ENCODE assay signal across 14 cellular contexts in genomic region chr2:233202531-233202944, GRCh38. TPM values are rescaled to one million over a fixed set of nuclear protein-coding genes. Genes with fewer than 3 reads are reported as not detected.
DNase-seq lines count a peak whose midpoint lies in the region; ATAC-seq and TF ChIP-seq lines count a peak whose summit lies in the region.
"Had no signal": no experiment of that assay in that cellular context is flagged by ENCODE, and none has a peak within 500 bp of the region (broad histone marks: within the 10 kb centered on the region; RNA-seq: fewer than 3 reads in every experiment).

No MANE protein-coding gene starts in this region.

- peaks cover 97% of the 10 kb centered on the region for H3K36me3 ChIP-seq in BLaER1
- H3K36me3 ChIP-seq in CD8-positive, alpha-beta memory T cell (ENCODE audit: insufficient read depth, low read length): peaks cover 51% of the 10 kb centered on the region

- H3K36me3 Mint-ChIP-seq in CD8-positive, alpha-beta memory T cell: peaks cover 34 to 85% (median 34%) of the 10 kb centered on the region in 3 donors
- peaks cover 22 to 60% (median 23%) of the 10 kb centered on the region in 3 donors for H3K36me3 Mint-ChIP-seq in immature natural killer cell

- DNase-seq in CD8-positive, alpha-beta memory T cell: peak in 1 of 5 donors; percentile 17
- peak; percentile 89 for DNase-seq in NB4 (ENCODE audit: low read depth)
- DNase-seq in immature natural killer cell: no peak
- DNase-seq: C1 segment of cervical spinal cord; heart right ventricle; NCI-H1436; NCI-H446; SK-N-SH; stimulated activated CD4-positive, alpha-beta T cell treated with anti-CD3 and anti-CD28 coated beads, Interleukin-15, amount 100 ng/mL, for 24 hours had no signal

- no peaks in the 10 kb centered on the region for H3K27me3 ChIP-seq in BLaER1
- no peaks in the 10 kb centered on the region for H3K27me3 ChIP-seq in CD8-positive, alpha-beta memory T cell (ENCODE audit: insufficient read depth, low read length, poor library complexity, severe bottlenecking)
- H3K27me3 ChIP-seq: heart right ventricle had no signal

- peaks cover 10% of the 10 kb centered on the region; the same call in 1 of the 2 replicates for H3K9me3 ChIP-seq in BLaER1
- H3K9me3 ChIP-seq in CD8-positive, alpha-beta memory T cell (ENCODE audit: low read length): no peaks in the 10 kb centered on the region
- H3K9me3 ChIP-seq: SK-N-SH had no signal

- H3K4me3 ChIP-seq in BLaER1 (0 out of 2 replicates have a peak overlapping the region, but pooled peaks have one; percentile 12), NB4 (ENCODE audit: low read depth, low read length) (no peak overlapping the region)
- H3K4me3 ChIP-seq in CD8-positive, alpha-beta memory T cell (ENCODE audit: low read length): no peak overlapping the region
- H3K4me3 ChIP-seq: heart right ventricle had no signal

- peaks cover 58% of the 10 kb centered on the region for H4K20me1 ChIP-seq in BLaER1

- peak overlapping the region; percentile 75 for H3K4me2 ChIP-seq in BLaER1
- H3K4me2 ChIP-seq: SK-N-SH had no signal

- H3K27ac Mint-ChIP-seq in CD8-positive, alpha-beta memory T cell: peak overlapping the region in 6 of 8 donors; percentile 40 to 94 (median 60)
- H3K27ac Mint-ChIP-seq in immature natural killer cell: peak overlapping the region in 5 of 6 donors; percentile 64 to 85 (median 73)

- no peak for TF ChIP-seq POLR2A in NB4 (IDR thresholded peaks at IDR 0.05; ENCODE audit: extremely low read depth, insufficient read length)

- H3K4me1 ChIP-seq in BLaER1: peaks cover 51% of the 10 kb centered on the region
- no peaks in the 10 kb centered on the region for H3K4me1 ChIP-seq in CD8-positive, alpha-beta memory T cell (ENCODE audit: insufficient read depth, low read length)

- peaks cover 5 to 8% (median 7%) of the 10 kb centered on the region in 3 donors for H3K4me1 Mint-ChIP-seq in CD8-positive, alpha-beta memory T cell
- H3K4me1 Mint-ChIP-seq in immature natural killer cell: peaks cover 8 to 18% of the 10 kb centered on the region in 2 donors

- no peak for TF ChIP-seq CTCF in NB4 (IDR thresholded peaks at IDR 0.05; ENCODE audit: low read depth, low read length)

- ATAC-seq in HG03521 (IDR thresholded peaks at IDR 0.05; ENCODE audit: unreplicated experiment): no peak
- ATAC-seq in HG02678 (IDR thresholded peaks at IDR 0.05; ENCODE audit: unreplicated experiment): no peak
- ATAC-seq in HG02798 (IDR thresholded peaks at IDR 0.05; ENCODE audit: poor library complexity, unreplicated experiment): no peak
- ATAC-seq: esophagus mucosa had no signal

- H3K9me3 Mint-ChIP-seq in CD8-positive, alpha-beta memory T cell: peaks cover 0 to 3% (median 0%) of the 10 kb centered on the region in 5 donors
- H3K9me3 Mint-ChIP-seq in immature natural killer cell: no peaks in the 10 kb centered on the region

- H3K27me3 Mint-ChIP-seq in CD8-positive, alpha-beta memory T cell: peaks cover 0 to 4% of the 10 kb centered on the region in 2 donors
- H3K27me3 Mint-ChIP-seq in immature natural killer cell (ENCODE audit: low read depth in 3 of 3): peaks cover 4 to 47% (median 33%) of the 10 kb centered on the region in 3 donors

- peak overlapping the region; percentile 44; the same call in 1 of the 2 replicates for H3K27ac ChIP-seq in BLaER1
- H3K27ac ChIP-seq in CD8-positive, alpha-beta memory T cell (ENCODE audit: low read depth, low read length): no peak overlapping the region
- H3K27ac ChIP-seq: heart right ventricle had no signal

- CTCF ChIA-PET in CD8-positive, alpha-beta memory T cell (lab: Charles Lee): interaction anchor here (1.6 to 1.9 kb wide), 2 partner anchors 22 to 49 kb away, joined by 5 to 6 read pairs; partner anchors contain the start of gene ATG16L1

- H3K9ac ChIP-seq in BLaER1: no peak overlapping the region
- H3K9ac ChIP-seq: SK-N-SH had no signal

- POLR2A ChIA-PET in CD8-positive, alpha-beta memory T cell (lab: Charles Lee): no interaction called here

- no peak overlapping the region for H3K4me3 Mint-ChIP-seq in CD8-positive, alpha-beta memory T cell
- no peak overlapping the region for H3K4me3 Mint-ChIP-seq in immature natural killer cell

RNA-seq across cellular contexts. Expression of gene ATG16L1, which starts 48.9 kb away (rescaled TPM):
- 10 to 100 TPM; 32.0 to 34.2 TPM for total RNA-seq in CD8-positive, alpha-beta memory T cell
- 19.5 TPM for polyA plus RNA-seq in CD8-positive, alpha-beta memory T cell
- 10 to 100 TPM in 2 of 3 donors, 1 to 10 TPM in 1; 9.3 to 16.4 (median 13.2) TPM for polyA plus RNA-seq in immature natural killer cell
